Comparison of ENCODE assay signal across 8 cellular contexts in the genomic region with DNA sequence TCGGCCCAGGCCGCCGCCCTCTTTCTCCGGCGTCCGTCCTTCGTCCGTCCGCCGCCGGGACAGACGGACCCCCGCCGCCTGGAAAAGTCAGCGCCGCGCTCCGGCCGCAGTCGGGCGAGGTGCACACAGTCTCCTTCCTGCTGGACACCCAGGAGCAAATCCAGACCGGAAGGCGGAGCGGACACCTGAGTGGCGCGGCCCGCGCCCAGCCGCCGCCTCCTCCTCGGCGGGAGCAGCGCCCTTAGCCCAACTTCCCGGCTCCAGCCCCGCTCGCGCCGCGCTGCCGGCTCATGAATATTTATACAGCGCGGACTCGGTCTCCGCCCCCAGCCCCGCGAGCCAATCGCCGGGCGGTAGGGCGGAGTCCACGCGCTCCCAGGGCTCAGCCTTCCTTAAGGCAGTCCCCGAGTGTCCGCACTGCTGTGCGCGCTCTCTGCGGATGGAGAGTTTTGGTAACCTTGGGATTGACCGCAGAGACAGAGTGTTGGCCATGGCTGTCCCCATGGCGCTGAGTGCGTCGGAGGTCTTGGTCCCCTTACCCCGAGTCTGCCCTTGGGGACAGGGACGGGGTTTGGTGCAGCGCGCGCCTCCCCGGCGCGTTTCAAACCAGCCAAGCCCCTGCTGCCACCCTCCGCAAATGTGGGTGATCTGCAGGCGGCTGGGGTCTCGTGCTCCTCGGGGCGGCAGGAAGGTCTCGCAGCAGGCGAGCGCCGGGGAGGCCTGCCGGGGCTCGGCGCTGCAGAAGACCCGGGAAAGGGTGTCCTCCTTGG. TPM values are rescaled to one million over a fixed set of nuclear protein-coding genes. Genes with fewer than 3 reads are reported as not detected.
DNase-seq lines count a peak whose midpoint lies in the region; ATAC-seq and TF ChIP-seq lines count a peak whose summit lies in the region.

A gene with protein sequence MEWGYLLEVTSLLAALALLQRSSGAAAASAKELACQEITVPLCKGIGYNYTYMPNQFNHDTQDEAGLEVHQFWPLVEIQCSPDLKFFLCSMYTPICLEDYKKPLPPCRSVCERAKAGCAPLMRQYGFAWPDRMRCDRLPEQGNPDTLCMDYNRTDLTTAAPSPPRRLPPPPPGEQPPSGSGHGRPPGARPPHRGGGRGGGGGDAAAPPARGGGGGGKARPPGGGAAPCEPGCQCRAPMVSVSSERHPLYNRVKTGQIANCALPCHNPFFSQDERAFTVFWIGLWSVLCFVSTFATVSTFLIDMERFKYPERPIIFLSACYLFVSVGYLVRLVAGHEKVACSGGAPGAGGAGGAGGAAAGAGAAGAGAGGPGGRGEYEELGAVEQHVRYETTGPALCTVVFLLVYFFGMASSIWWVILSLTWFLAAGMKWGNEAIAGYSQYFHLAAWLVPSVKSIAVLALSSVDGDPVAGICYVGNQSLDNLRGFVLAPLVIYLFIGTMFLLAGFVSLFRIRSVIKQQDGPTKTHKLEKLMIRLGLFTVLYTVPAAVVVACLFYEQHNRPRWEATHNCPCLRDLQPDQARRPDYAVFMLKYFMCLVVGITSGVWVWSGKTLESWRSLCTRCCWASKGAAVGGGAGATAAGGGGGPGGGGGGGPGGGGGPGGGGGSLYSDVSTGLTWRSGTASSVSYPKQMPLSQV (minus strand): TSS at position 274 of the 770 bp plus-strand sequence. CDS start 867 bp downstream, outside the sequence.

- peak; percentile 58 for DNase-seq in GOT3 (lab: John Stamatoyannopoulos, UW)
- no peak for DNase-seq in SK-N-MC (ENCODE audit: low read depth, low spot score)
- peak; percentile 77 for DNase-seq in activated naive CD8-positive, alpha-beta T cell treated with anti-CD3 and anti-CD28 coated beads, Interleukin-2, amount 10 ng/mL, durations not matched to agents 7 days and 5 days
- peak; percentile 95 for DNase-seq in Right ventricle myocardium inferior (ENCODE audit: missing footprints)
- peak; percentile 83 to 92 (median 88) for DNase-seq in ovary

- TF ChIP-seq POLR2A in ovary (IDR thresholded peaks at IDR 0.05), result peak; percentile 78

- 0 to 1% (median 1%) methylated on average over 70 to 82 of the region's 82 CpGs for WGBS in ovary, 3 donors
- under 1% methylated on average over 82 of the region's 82 CpGs for WGBS in thymus

- H3K4me1 ChIP-seq in ES-I3 (ENCODE audit: insufficient read depth, low read length) (peaks cover 7% of the 10 kb centered on the region), ovary (ENCODE audit: insufficient read depth) (peaks cover 9% of the 10 kb centered on the region), thymus (ENCODE audit: control insufficient read depth, insufficient read depth, low read length) (peaks cover 3% of the 10 kb centered on the region)

- intact Hi-C loops in Right ventricle myocardium inferior (cut with DNase I) (loop anchor here (2.0 to 5.0 kb wide), 9 partner anchors 181 to 850 kb away; a partner anchor contains a TSS), ovary (cut with DNase I) (loop anchor here in 1 of 4 donors (2.0 kb wide), 1 partner anchor 1131 kb away; no protein-coding TSS in a partner anchor)

- H3K27ac ChIP-seq in SK-N-MC, result peak within 1 kb of the TSS; percentile 19; the same call in 1 of the 2 replicates
- H3K27ac ChIP-seq in ovary, result peak within 1 kb of the TSS; percentile 45 to 71
- peak within 1 kb of the TSS; percentile 46 for H3K27ac ChIP-seq in thymus (ENCODE audit: low read depth)

- peak; percentile 86 for ATAC-seq in activated naive CD8-positive, alpha-beta T cell treated with anti-CD3 and anti-CD28 coated beads, Interleukin-2, amount 10 ng/mL, durations not matched to agents 7 days and 5 days (ENCODE audit: low read depth)
- ATAC-seq in Right ventricle myocardium inferior, result peak; percentile 95

- H3K9me3 Mint-ChIP-seq in activated naive CD8-positive, alpha-beta T cell treated with anti-CD3 and anti-CD28 coated beads, Interleukin-2, amount 10 ng/mL, durations not matched to agents 7 days and 5 days, result no peaks in the 10 kb centered on the region

- H3K36me3 ChIP-seq in ES-I3 (ENCODE audit: insufficient read depth, low read length) (no peaks in the 10 kb centered on the region), SK-N-MC (ENCODE audit: insufficient read depth, low read length) (no peaks in the 10 kb centered on the region), ovary (no peaks in the 10 kb centered on the region), thymus (ENCODE audit: control insufficient read depth, insufficient read depth) (no peaks in the 10 kb centered on the region)

- no peaks in the 10 kb centered on the region for H3K36me3 Mint-ChIP-seq in activated naive CD8-positive, alpha-beta T cell treated with anti-CD3 and anti-CD28 coated beads, Interleukin-2, amount 10 ng/mL, durations not matched to agents 7 days and 5 days

- H3K27me3 Mint-ChIP-seq in activated naive CD8-positive, alpha-beta T cell treated with anti-CD3 and anti-CD28 coated beads, Interleukin-2, amount 10 ng/mL, durations not matched to agents 7 days and 5 days, result peaks cover 70% of the 10 kb centered on the region

- H3K4me3 Mint-ChIP-seq in activated naive CD8-positive, alpha-beta T cell treated with anti-CD3 and anti-CD28 coated beads, Interleukin-2, amount 10 ng/mL, durations not matched to agents 7 days and 5 days, result peak within 1 kb of the TSS; percentile 81

- peak within 1 kb of the TSS; percentile 84 for H3K4me3 ChIP-seq in SK-N-MC
- H3K4me3 ChIP-seq in ovary, result peak within 1 kb of the TSS; percentile 57
- peak within 1 kb of the TSS; percentile 64 for H3K4me3 ChIP-seq in thymus (ENCODE audit: low read length)

- TF ChIP-seq EP300 in ovary (IDR thresholded peaks at IDR 0.05), result no peak

- TF ChIP-seq CTCF in LNCAP (IDR thresholded peaks at IDR 0.05) (peak; percentile 16; the same call in 1 of the 2 replicates), ovary (IDR thresholded peaks at IDR 0.05) (peak in 1 of 3 donors; percentile 6)

- peaks cover 9% of the 10 kb centered on the region for H3K4me1 Mint-ChIP-seq in activated naive CD8-positive, alpha-beta T cell treated with anti-CD3 and anti-CD28 coated beads, Interleukin-2, amount 10 ng/mL, durations not matched to agents 7 days and 5 days

- H3K27ac Mint-ChIP-seq in activated naive CD8-positive, alpha-beta T cell treated with anti-CD3 and anti-CD28 coated beads, Interleukin-2, amount 10 ng/mL, durations not matched to agents 7 days and 5 days, result no peak within 1 kb of the TSS

- H3K27me3 ChIP-seq in ovary (no peaks in the 10 kb centered on the region), thymus (ENCODE audit: control insufficient read depth, insufficient read depth) (peaks cover 77% of the 10 kb centered on the region)

- POLR2A ChIA-PET in activated naive CD8-positive, alpha-beta T cell treated with anti-CD3 and anti-CD28 coated beads, Interleukin-2, amount 10 ng/mL, durations not matched to agents 7 days and 5 days (lab: Charles Lee), result no interaction called here

- H3K9ac ChIP-seq in ES-I3 (ENCODE audit: low read depth, low read length) (peak within 1 kb of the TSS; percentile 80), SK-N-MC (ENCODE audit: insufficient read length) (peak within 1 kb of the TSS; percentile 76)

- H3K9me3 ChIP-seq in ES-I3 (ENCODE audit: control insufficient read depth, insufficient read depth, low read length) (no peaks in the 10 kb centered on the region), SK-N-MC (ENCODE audit: low read depth, low read length) (no peaks in the 10 kb centered on the region), ovary (no peaks in the 10 kb centered on the region), thymus (ENCODE audit: control insufficient read depth) (peaks cover 2% of the 10 kb centered on the region)

RNA-seq across cellular contexts. Expression of the gene that starts here (rescaled TPM):
- under 1 TPM; 0.28 to 0.42 TPM for total RNA-seq in activated naive CD8-positive, alpha-beta T cell treated with anti-CD3 and anti-CD28 coated beads, Interleukin-2, amount 10 ng/mL, durations not matched to agents 7 days and 5 days
- total RNA-seq in Right ventricle myocardium inferior (9.0 TPM), ovary (10 to 100 TPM in 2 of 7 donors, 1 to 10 TPM in 5; 1.7 to 14.9 (median 3.7) TPM)
- polyA plus RNA-seq in ovary (1 to 10 TPM; 1.4 to 3.4 TPM), thymus (2.1 TPM)

Comparison
In these comparisons a context has a peak if more than half of its experiments do, and no peak if none do; other contexts are left out.
1. Peak in DNase-seq and ATAC-seq in activated naive CD8-positive, alpha-beta T cell treated with anti-CD3 and anti-CD28 coated beads, Interleukin-2, amount 10 ng/mL, durations not matched to agents 7 days and 5 days; RNA of the gene not detected or under 1 TPM.